8 cellular contexts compared by ENCODE assay signal in genomic region chr5:150640311-150641005, GRCh38. TPM values are rescaled to one million over a fixed set of nuclear protein-coding genes. Genes with fewer than 3 reads are reported as not detected.
DNase-seq lines count a peak whose midpoint lies in the region; ATAC-seq and TF ChIP-seq lines count a peak whose summit lies in the region.

A gene with protein sequence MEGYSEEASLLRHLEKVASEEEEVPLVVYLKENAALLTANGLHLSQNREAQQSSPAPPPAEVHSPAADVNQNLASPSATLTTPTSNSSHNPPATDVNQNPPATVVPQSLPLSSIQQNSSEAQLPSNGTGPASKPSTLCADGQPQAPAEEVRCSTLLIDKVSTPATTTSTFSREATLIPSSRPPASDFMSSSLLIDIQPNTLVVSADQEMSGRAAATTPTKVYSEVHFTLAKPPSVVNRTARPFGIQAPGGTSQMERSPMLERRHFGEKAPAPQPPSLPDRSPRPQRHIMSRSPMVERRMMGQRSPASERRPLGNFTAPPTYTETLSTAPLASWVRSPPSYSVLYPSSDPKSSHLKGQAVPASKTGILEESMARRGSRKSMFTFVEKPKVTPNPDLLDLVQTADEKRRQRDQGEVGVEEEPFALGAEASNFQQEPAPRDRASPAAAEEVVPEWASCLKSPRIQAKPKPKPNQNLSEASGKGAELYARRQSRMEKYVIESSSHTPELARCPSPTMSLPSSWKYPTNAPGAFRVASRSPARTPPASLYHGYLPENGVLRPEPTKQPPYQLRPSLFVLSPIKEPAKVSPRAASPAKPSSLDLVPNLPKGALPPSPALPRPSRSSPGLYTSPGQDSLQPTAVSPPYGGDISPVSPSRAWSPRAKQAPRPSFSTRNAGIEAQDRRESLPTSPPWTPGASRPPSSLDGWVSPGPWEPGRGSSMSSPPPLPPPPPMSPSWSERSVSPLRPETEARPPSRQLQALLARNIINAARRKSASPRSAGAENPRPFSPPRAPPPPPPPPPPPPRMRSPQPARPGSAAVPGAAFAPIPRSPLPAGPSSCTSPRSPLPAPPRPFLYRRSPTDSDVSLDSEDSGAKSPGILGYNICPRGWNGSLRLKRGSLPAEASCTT (plus strand): TSS chr5:150640660. CDS start chr5:150648276, 7,616 bp downstream.

- H3K4me1 ChIP-seq in HUES64 (ENCODE audit: insufficient read depth, low read length), result peaks cover 24% of the 10 kb centered on the region
- peaks cover 99% of the 10 kb centered on the region for H3K4me1 ChIP-seq in body of pancreas
- peaks cover 95% of the 10 kb centered on the region for H3K4me1 ChIP-seq in suprapubic skin

- WGBS in HUES64, result 48% methylated on average over 13 of the region's 14 CpGs
- WGBS in body of pancreas, 2 donors, result 35 to 52% methylated on average over 11 to 13 of the region's 14 CpGs
- WGBS in suprapubic skin, result 24% methylated on average over 13 of the region's 14 CpGs

- peak; percentile 39 for ATAC-seq in body of pancreas
- no peak for ATAC-seq in left colon
- ATAC-seq in HG03108 (IDR thresholded peaks at IDR 0.05; ENCODE audit: unreplicated experiment), result no peak
- no peak for ATAC-seq in HG03342 (IDR thresholded peaks at IDR 0.05; ENCODE audit: unreplicated experiment)

- H3K9me3 ChIP-seq in HUES64 (ENCODE audit: insufficient read depth, low read depth, low read length) (no peaks in the 10 kb centered on the region), body of pancreas (no peaks in the 10 kb centered on the region), suprapubic skin (no peaks in the 10 kb centered on the region)

- intact Hi-C loops in body of pancreas (cut with DNase I), result no loop called here
- intact Hi-C loops in left colon (cut with DNase I, micrococcal nuclease), result no loop called here

- H3K27me3 ChIP-seq in HUES64 (ENCODE audit: insufficient read depth, low read length), result no peaks in the 10 kb centered on the region
- H3K27me3 ChIP-seq in body of pancreas, result no peaks in the 10 kb centered on the region
- no peaks in the 10 kb centered on the region for H3K27me3 ChIP-seq in suprapubic skin

- no peak within 1 kb of the TSS for H3K9ac ChIP-seq in HUES64 (ENCODE audit: low read depth, low read length)

- no peak within 1 kb of the TSS for H3K4me3 ChIP-seq in HUES64 (ENCODE audit: low read length)
- no peak within 1 kb of the TSS for H3K4me3 ChIP-seq in body of pancreas
- H3K4me3 ChIP-seq in suprapubic skin, result peak within 1 kb of the TSS; percentile 18

- TF ChIP-seq EP300 in suprapubic skin (IDR thresholded peaks at IDR 0.05), result no peak

- peak within 1 kb of the TSS; percentile 47; the same call in 1 of the 2 replicates for H3K27ac ChIP-seq in HUES64 (ENCODE audit: low read depth, low read length)
- peak within 1 kb of the TSS; percentile 86 to 88 (median 86) for H3K27ac ChIP-seq in body of pancreas
- peak within 1 kb of the TSS; percentile 82 for H3K27ac ChIP-seq in suprapubic skin

- TF ChIP-seq POLR2A in body of pancreas (IDR thresholded peaks at IDR 0.05), result peak in 2 of 3 donors; percentile 25 to 47
- TF ChIP-seq POLR2A in suprapubic skin (IDR thresholded peaks at IDR 0.05), result no peak

- H3K36me3 ChIP-seq in HUES64 (ENCODE audit: insufficient read depth, low read length) (no peaks in the 10 kb centered on the region), body of pancreas (replicated peaks in 1 of 2; ENCODE audit: insufficient read depth in 1 of 2, low read depth in 2 of 2) (no peaks in the 10 kb centered on the region), suprapubic skin (no peaks in the 10 kb centered on the region)

- TF ChIP-seq CTCF in body of pancreas (IDR thresholded peaks at IDR 0.05) (no peak), suprapubic skin (IDR thresholded peaks at IDR 0.05) (no peak)

- peak in 3 of 4 donors; percentile 51 to 69 (median 67) for DNase-seq in body of pancreas
- DNase-seq in left colon, result no peak
- no peak for DNase-seq in suprapubic skin (ENCODE audit: low spot score in 2 of 2)
- no peak for DNase-seq in NK-92 treated with Interleukin-12 subunit alpha and Interleukin-12 subunit beta, amount 100 ng/mL, for 24 hours (lab: John Stamatoyannopoulos, UW)
- no peak for DNase-seq in NCI-H187 (lab: John Stamatoyannopoulos, UW)

RNA-seq across cellular contexts. Expression of the gene that starts here (rescaled TPM):
- 1.1 TPM for polyA plus RNA-seq in HUES64 (2013, experiment 1 of 2)
- 2.7 TPM for polyA plus RNA-seq in HUES64 (2013, experiment 2 of 2)
- total RNA-seq in body of pancreas (10 to 100 TPM; 18.4 to 40.9 TPM), left colon (10 to 100 TPM; 43.6 to 73.9 TPM), suprapubic skin (1 to 10 TPM; 3.3 to 8.5 (median 5.6) TPM)

Comparison
In these comparisons a context has a peak if more than half of its experiments do, and no peak if none do; other contexts are left out.
1. DNase-seq: peak in body of pancreas (3 of 4); none in left colon (0 of 2), suprapubic skin (0 of 2), NK-92 treated with Interleukin-12 subunit alpha and Interleukin-12 subunit beta, amount 100 ng/mL, for 24 hours (single experiment) and NCI-H187 (0 of 2).
2. POLR2A ChIP-seq: peak in body of pancreas (2 of 3); none in suprapubic skin (0 of 2).
3. Peak in every context shown above with its lines, with median percentiles within 50 percentile points of each other: H3K27ac ChIP-seq.